ENCODE assay signal across 24 cellular contexts in the genomic region with DNA sequence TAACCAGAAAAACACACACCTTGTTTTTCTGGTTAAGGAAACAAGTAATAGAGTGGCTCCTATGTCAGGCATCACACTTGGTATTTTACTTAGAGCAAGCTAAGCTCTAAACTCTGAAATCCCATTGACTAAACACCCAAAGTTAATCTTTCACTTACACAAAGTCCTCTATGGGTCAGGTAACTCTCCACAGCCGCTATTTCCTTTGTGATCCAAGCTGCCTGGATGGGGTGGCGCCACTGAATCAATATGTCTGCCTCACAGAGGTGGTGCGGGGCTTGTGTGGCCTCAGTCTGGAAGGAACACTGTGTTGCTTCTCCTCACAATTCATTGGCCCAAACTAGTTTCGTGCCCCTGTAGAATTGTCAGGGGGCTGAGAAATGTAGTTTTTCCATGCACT.
DNase-seq lines count a peak whose midpoint lies in the region; ATAC-seq lines count a peak whose summit lies in the region.
"Had no signal": no experiment of that assay in that cellular context is flagged by ENCODE, and none has a peak within 500 bp of the region (broad histone marks: within the 10 kb centered on the region; RNA-seq: fewer than 3 reads in every experiment).

No MANE protein-coding gene starts in this region.

- ATAC-seq in GM18520 (IDR thresholded peaks at IDR 0.05; ENCODE audit: unreplicated experiment), result no peak
- ATAC-seq: A549, K562 had no signal

- DNase-seq in DMS53 (lab: John Stamatoyannopoulos, UW) (peak; percentile 59), HuH-7.5 (ENCODE audit: low spot score) (peak; percentile 19), left kidney (ENCODE audit: low read depth, low spot score) (peak; percentile 4), renal cortical epithelial cell (ENCODE audit: low read depth) (peak; percentile 54), NCI-H1105 treated with DMSO at 0.1 percent for 48 hours (lab: John Stamatoyannopoulos, UW) (no peak), pons (ENCODE audit: low spot score) (no peak)
- DNase-seq: AML-193; C1 segment of cervical spinal cord; CD4-positive, alpha-beta memory T cell; COR-L47; DMS79 treated with DMSO at 0.1 percent for 48 hours; GF-D8; Kasumi-1; NCI-H1092 treated with DMSO at 0.1 percent for 48 hours; NCI-H1436 treated with DMSO at 0.1 percent for 48 hours; NCI-H187 treated with DMSO at 0.1 percent for 48 hours; NCI-H2107; NCI-H446 treated with DMSO at 0.1 percent for 48 hours; NCI-H526; Right ventricle myocardium superior; RPMI8226 had no signal

Comparison
In these comparisons a context has a peak if more than half of its experiments do, and no peak if none do; other contexts are left out.
1. DNase-seq: peak in DMS53 (single experiment), HuH-7.5 (single experiment), left kidney (single experiment) and renal cortical epithelial cell (single experiment); none in NCI-H1105 treated with DMSO at 0.1 percent for 48 hours (single experiment) and pons (single experiment).